Comparison of ENCODE assay signal across 8 cellular contexts in genomic region chr12:102483466-102483865, GRCh38. TPM values are rescaled to one million over a fixed set of nuclear protein-coding genes. Genes with fewer than 3 reads are reported as not detected.
DNase-seq lines count a peak whose midpoint lies in the region; ATAC-seq lines count a peak whose summit lies in the region.

No MANE protein-coding gene starts in this region.

- CTCF ChIA-PET in activated naive CD4-positive, alpha-beta T cell treated with anti-CD3 and anti-CD28 coated beads for 36 hours (lab: Charles Lee), result interaction anchor here (1.1 to 2.9 kb wide), 6 partner anchors 14 to 544 kb away, joined by 3 to 12 read pairs (median 6); no protein-coding TSS in a partner anchor

- H3K27ac Mint-ChIP-seq in activated naive CD4-positive, alpha-beta T cell treated with anti-CD3 and anti-CD28 coated beads for 36 hours, result peak overlapping the region; percentile 87
- peak overlapping the region; percentile 32 to 88 (median 87) for H3K27ac Mint-ChIP-seq in IgD-negative memory B cell
- H3K27ac Mint-ChIP-seq in stimulated activated naive CD8-positive, alpha-beta T cell treated with anti-CD3 and anti-CD28 coated beads, Interleukin-15, Interleukin-2, amounts not matched to agents 100 ng/mL and 50 ng/mL, for 24 hours, result peak overlapping the region; percentile 99

- peaks cover 22% of the 10 kb centered on the region for H3K4me1 Mint-ChIP-seq in activated naive CD4-positive, alpha-beta T cell treated with anti-CD3 and anti-CD28 coated beads for 36 hours (ENCODE audit: low read depth)
- H3K4me1 Mint-ChIP-seq in IgD-negative memory B cell, result peaks cover 20 to 28% (median 20%) of the 10 kb centered on the region in 3 donors
- peaks cover 4% of the 10 kb centered on the region for H3K4me1 Mint-ChIP-seq in stimulated activated naive CD8-positive, alpha-beta T cell treated with anti-CD3 and anti-CD28 coated beads, Interleukin-15, Interleukin-2, amounts not matched to agents 100 ng/mL and 50 ng/mL, for 24 hours (ENCODE audit: low read depth)

- intact Hi-C loops in activated naive CD4-positive, alpha-beta T cell treated with anti-CD3 and anti-CD28 coated beads for 36 hours (cut with micrococcal nuclease), result loop anchor here (2.0 to 10.0 kb wide), 3 partner anchors 63 to 709 kb away; partner anchors contain the start of genes NUP37 and PARPBP

- no peaks in the 10 kb centered on the region for H3K36me3 Mint-ChIP-seq in activated naive CD4-positive, alpha-beta T cell treated with anti-CD3 and anti-CD28 coated beads for 36 hours (ENCODE audit: low read depth)
- no peaks in the 10 kb centered on the region for H3K36me3 Mint-ChIP-seq in IgD-negative memory B cell
- no peaks in the 10 kb centered on the region for H3K36me3 Mint-ChIP-seq in stimulated activated naive CD8-positive, alpha-beta T cell treated with anti-CD3 and anti-CD28 coated beads, Interleukin-15, Interleukin-2, amounts not matched to agents 100 ng/mL and 50 ng/mL, for 24 hours (ENCODE audit: low read depth)

- no peak overlapping the region for H3K4me3 Mint-ChIP-seq in activated naive CD4-positive, alpha-beta T cell treated with anti-CD3 and anti-CD28 coated beads for 36 hours
- H3K4me3 Mint-ChIP-seq in IgD-negative memory B cell, result peak overlapping the region; percentile 54 to 89 (median 79)
- peak overlapping the region; percentile 59 for H3K4me3 Mint-ChIP-seq in stimulated activated naive CD8-positive, alpha-beta T cell treated with anti-CD3 and anti-CD28 coated beads, Interleukin-15, Interleukin-2, amounts not matched to agents 100 ng/mL and 50 ng/mL, for 24 hours

- H3K27me3 Mint-ChIP-seq in activated naive CD4-positive, alpha-beta T cell treated with anti-CD3 and anti-CD28 coated beads for 36 hours (ENCODE audit: low read depth), result peaks cover 7% of the 10 kb centered on the region
- peaks cover 3% of the 10 kb centered on the region for H3K27me3 Mint-ChIP-seq in IgD-negative memory B cell
- H3K27me3 Mint-ChIP-seq in stimulated activated naive CD8-positive, alpha-beta T cell treated with anti-CD3 and anti-CD28 coated beads, Interleukin-15, Interleukin-2, amounts not matched to agents 100 ng/mL and 50 ng/mL, for 24 hours, result no peaks in the 10 kb centered on the region

- ATAC-seq in HG02588 (IDR thresholded peaks at IDR 0.05; ENCODE audit: unreplicated experiment), result peak; percentile 62

- no peaks in the 10 kb centered on the region for H3K9me3 Mint-ChIP-seq in activated naive CD4-positive, alpha-beta T cell treated with anti-CD3 and anti-CD28 coated beads for 36 hours
- H3K9me3 Mint-ChIP-seq in IgD-negative memory B cell, result no peaks in the 10 kb centered on the region
- no peaks in the 10 kb centered on the region for H3K9me3 Mint-ChIP-seq in stimulated activated naive CD8-positive, alpha-beta T cell treated with anti-CD3 and anti-CD28 coated beads, Interleukin-15, Interleukin-2, amounts not matched to agents 100 ng/mL and 50 ng/mL, for 24 hours

- peak; percentile 14 for DNase-seq in activated naive CD4-positive, alpha-beta T cell treated with anti-CD3 and anti-CD28 coated beads for 36 hours
- DNase-seq in activated naive CD4-positive, alpha-beta T cell (lab: John Stamatoyannopoulos, UW), result no peak
- DNase-seq in NCI-H345 treated with DMSO at 0.1 percent for 48 hours (lab: John Stamatoyannopoulos, UW; ENCODE audit: unreplicated experiment) (no peak), NCI-H2171 (lab: John Stamatoyannopoulos, UW) (no peak), hypothalamus (lab: John Stamatoyannopoulos, UW) (no peak)

RNA-seq across cellular contexts. Expression of gene IGF1, which starts 3.1 kb away (rescaled TPM):
- total RNA-seq in activated naive CD4-positive, alpha-beta T cell treated with anti-CD3 and anti-CD28 coated beads for 36 hours, result not detected
- polyA plus RNA-seq in IgD-negative memory B cell, result 5.1 TPM
